Comparison of ENCODE assay signal across 28 cellular contexts in the genomic region with DNA sequence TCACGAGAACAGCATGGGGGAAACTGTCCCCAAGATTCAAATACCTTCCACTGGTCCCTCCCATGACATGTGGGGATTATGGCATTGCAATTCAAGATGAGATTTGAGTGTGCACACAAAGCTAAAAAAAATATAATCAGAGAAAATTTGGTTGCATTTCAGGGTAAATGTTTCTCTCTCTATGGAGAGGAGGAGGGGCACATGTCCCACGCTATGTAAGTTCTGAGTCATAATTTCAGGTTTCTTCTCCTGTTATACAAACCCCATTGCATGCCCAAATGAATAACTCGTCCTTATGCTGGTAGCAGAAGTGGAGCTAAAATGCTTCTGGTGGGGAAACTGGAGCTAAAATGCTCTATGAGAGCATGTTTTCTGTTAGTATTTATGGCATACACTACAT.
DNase-seq lines count a peak whose midpoint lies in the region; ATAC-seq, FAIRE-seq and TF ChIP-seq lines count a peak whose summit lies in the region.
"Had no signal": no experiment of that assay in that cellular context is flagged by ENCODE, and none has a peak within 500 bp of the region (broad histone marks: within the 10 kb centered on the region; RNA-seq: fewer than 3 reads in every experiment).

No MANE protein-coding gene starts in this region.

- no peaks in the 10 kb centered on the region for H3K27me3 ChIP-seq in GM23248 (replicated peaks; ENCODE audit: insufficient read depth)
- H3K27me3 ChIP-seq: BLaER1 treated with 17β-estradiol and CSF1 and Interleukin-3, amounts not matched to agents 10 nM and 100 nM; right atrium auricular region had no signal

- H4K20me1 ChIP-seq in GM23248 (ENCODE audit: insufficient read depth): no peaks in the 10 kb centered on the region
- H4K20me1 ChIP-seq: BLaER1 treated with 17β-estradiol and CSF1 and Interleukin-3, amounts not matched to agents 10 nM and 100 nM had no signal

- in situ Hi-C loops in GM23248 (cut with MboI): no loop called here

- H3K79me2 ChIP-seq in GM23248 (ENCODE audit: insufficient read depth): no peaks in the 10 kb centered on the region

- H3K36me3 Mint-ChIP-seq in endothelial cell (ENCODE audit: low read depth, unreplicated experiment): no peaks in the 10 kb centered on the region
- H3K36me3 Mint-ChIP-seq: naive thymus-derived CD4-positive, alpha-beta T cell had no signal

- H3K4me3 ChIP-seq in GM23248 (no peak overlapping the region), choroid plexus epithelial cell (ENCODE audit: low read depth, low read length) (no peak overlapping the region)
- H3K4me3 ChIP-seq: BLaER1 treated with 17β-estradiol and CSF1 and Interleukin-3, amounts not matched to agents 10 nM and 100 nM; HAP-1; right atrium auricular region had no signal

- ATAC-seq in Right ventricle myocardium inferior (no peak), HG02642 (IDR thresholded peaks at IDR 0.05; ENCODE audit: poor library complexity, unreplicated experiment) (no peak)
- ATAC-seq: left colon; naive thymus-derived CD4-positive, alpha-beta T cell; Panc1 had no signal

- no peaks in the 10 kb centered on the region for H3K4me1 Mint-ChIP-seq in endothelial cell (ENCODE audit: unreplicated experiment)
- H3K4me1 Mint-ChIP-seq: naive thymus-derived CD4-positive, alpha-beta T cell had no signal

- no peak overlapping the region for H3K4me2 ChIP-seq in GM23248 (ENCODE audit: unreplicated experiment)
- H3K4me2 ChIP-seq: BLaER1 treated with 17β-estradiol and CSF1 and Interleukin-3, amounts not matched to agents 10 nM and 100 nM had no signal

- intact Hi-C loops in Right ventricle myocardium inferior (cut with DNase I): no loop called here

- H3K9me3 Mint-ChIP-seq in endothelial cell (ENCODE audit: unreplicated experiment): no peaks in the 10 kb centered on the region

- no peak overlapping the region for H3K27ac Mint-ChIP-seq in endothelial cell (ENCODE audit: unreplicated experiment)
- H3K27ac Mint-ChIP-seq: naive thymus-derived CD4-positive, alpha-beta T cell had no signal

- FAIRE-seq in GM12892 (lab: Jason Lieb, UNC) (peak; percentile 27), GM12891 (lab: Jason Lieb, UNC) (no peak)

- peaks cover 14% of the 10 kb centered on the region for H3F3A ChIP-seq in GM23248 (ENCODE audit: insufficient read depth)

- no peak overlapping the region for H3K9ac ChIP-seq in GM23248
- H3K9ac ChIP-seq: BLaER1 treated with 17β-estradiol and CSF1 and Interleukin-3, amounts not matched to agents 10 nM and 100 nM had no signal

- H3K4me1 ChIP-seq in GM23248 (ENCODE audit: insufficient read depth): peaks cover 12% of the 10 kb centered on the region
- H3K4me1 ChIP-seq: HAP-1, right atrium auricular region had no signal

- no peaks in the 10 kb centered on the region for H3K36me3 ChIP-seq in GM23248 (ENCODE audit: low read depth)
- H3K36me3 ChIP-seq: BLaER1 treated with 17β-estradiol and CSF1 and Interleukin-3, amounts not matched to agents 10 nM and 100 nM; HAP-1; right atrium auricular region; WERI-Rb-1 had no signal

- no peak overlapping the region for H2AFZ ChIP-seq in GM23248

- H3K4me3 Mint-ChIP-seq in endothelial cell (ENCODE audit: unreplicated experiment): no peak overlapping the region
- H3K4me3 Mint-ChIP-seq: naive thymus-derived CD4-positive, alpha-beta T cell had no signal

- H3K27me3 Mint-ChIP-seq in endothelial cell (ENCODE audit: unreplicated experiment): no peaks in the 10 kb centered on the region

- no peaks in the 10 kb centered on the region for H3K9me3 ChIP-seq in GM23248 (ENCODE audit: low read depth)
- H3K9me3 ChIP-seq: BLaER1 treated with 17β-estradiol and CSF1 and Interleukin-3, amounts not matched to agents 10 nM and 100 nM; HAP-1 had no signal

- H3K27ac ChIP-seq in GM23248: no peak overlapping the region
- H3K27ac ChIP-seq: BLaER1 treated with 17β-estradiol and CSF1 and Interleukin-3, amounts not matched to agents 10 nM and 100 nM; right atrium auricular region; WERI-Rb-1 had no signal

- TF ChIP-seq CTCF in choroid plexus epithelial cell (conservative IDR thresholded peaks at IDR 0.05; ENCODE audit: low read depth, low read length) (no peak), endothelial cell (IDR thresholded peaks at IDR 0.05; ENCODE audit: unreplicated experiment) (no peak)

- TF ChIP-seq POLR2A in GM12892 (IDR thresholded peaks at IDR 0.05; ENCODE audit: low read depth, low read length): no peak
- TF ChIP-seq POLR2A in GM12891 (IDR thresholded peaks at IDR 0.05; ENCODE audit: low read depth, low read length): no peak

- H3K9me2 ChIP-seq in GM23248 (ENCODE audit: insufficient read depth): 0 out of 2 replicates have a peak, but pooled peaks cover 2% of the 10 kb centered on the region

- WGBS in GM23248 (ENCODE audit: low coverage in 1 of 2, low lambda C conversion rate in 2 of 2, missing lambda C conversion rate in 2 of 2), 2 experiments: 88% methylated on average over 3 of the region's 3 CpGs

- DNase-seq in GM12892 (ENCODE audit: insufficient read length): no peak
- DNase-seq in GM23248: peak; percentile 1
- peak; percentile 31 for DNase-seq in LHCN-M2 (ENCODE audit: low read depth)
- DNase-seq in choroid plexus epithelial cell (ENCODE audit: low read depth): peak; percentile 26
- DNase-seq in Right ventricle myocardium inferior (ENCODE audit: missing footprints): no peak
- no peak for DNase-seq in GM12891 (ENCODE audit: insufficient read length, low spot score)
- DNase-seq in endothelial cell (ENCODE audit: low spot score): no peak
- DNase-seq: activated CD4-positive, alpha-beta T cell treated with anti-CD3 and anti-CD28 coated beads, Interleukin-2, amount 50 U/mL, for 1 hour; activated CD8-positive, alpha-beta memory T cell treated with anti-CD3 and anti-CD28 coated beads, Interleukin-2, amount 50 U/mL, for 4 hours; activated effector memory CD4-positive, alpha-beta T cell treated with Interleukin-2 at 50 U/mL for 16 hours; Calu3; EL; foreskin melanocyte; KG1; left colon; naive thymus-derived CD4-positive, alpha-beta T cell; NCI-H1048; NCI-H187 treated with DMSO at 0.1 percent for 48 hours; NCI-H345; NCI-H82; stimulated activated CD4-positive, alpha-beta T cell treated with anti-CD3 and anti-CD28 coated beads, Interleukin-12 subunit alpha, Interleukin-12 subunit beta, amount 100 ng/mL, for 4 hours; T-helper 2 cell; WERI-Rb-1 had no signal

TF ChIP-seq in GM12891, 5 proteins besides CTCF, POLR2A, EP300 and RAD21:
- no peak for TF ChIP-seq POU2F2 (IDR thresholded peaks at IDR 0.05; ENCODE audit: low read depth, low read length)
TF ChIP-seq in GM12891: peak in this region for 0.

Comparison
In these comparisons a context has a peak if more than half of its experiments do, and no peak if none do; other contexts are left out.
1. DNase-seq: peak in GM23248 (single experiment), LHCN-M2 (single experiment) and choroid plexus epithelial cell (single experiment); none in GM12892 (single experiment), Right ventricle myocardium inferior (single experiment), GM12891 (single experiment) and endothelial cell (single experiment).